1 cellular context compared by ENCODE assay signal in the genomic region with DNA sequence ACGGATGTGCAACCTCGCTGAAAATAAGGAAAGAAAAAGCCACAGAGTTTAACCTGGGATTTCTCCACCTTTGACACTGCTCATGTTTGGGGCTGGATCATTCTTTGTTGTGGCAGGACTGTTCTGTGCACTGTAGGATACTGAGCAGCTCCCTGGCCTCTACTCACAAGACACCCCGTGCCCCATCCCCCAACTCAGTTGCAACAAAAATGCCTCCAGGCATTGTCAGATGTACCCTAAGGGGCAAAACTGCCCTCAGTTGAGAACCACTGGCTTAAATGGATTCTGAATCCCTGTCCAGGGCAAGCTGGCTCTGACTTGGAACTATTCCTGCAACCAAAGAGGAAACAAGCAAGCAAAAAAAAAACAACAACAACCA.
TF ChIP-seq lines count a peak whose summit lies in the region.

No MANE protein-coding gene starts in this region.

TF ChIP-seq in HCT116, 20 proteins besides CTCF, POLR2A, EP300 and RAD21 (continued from another document):
- TF ChIP-seq, protein P1, sequence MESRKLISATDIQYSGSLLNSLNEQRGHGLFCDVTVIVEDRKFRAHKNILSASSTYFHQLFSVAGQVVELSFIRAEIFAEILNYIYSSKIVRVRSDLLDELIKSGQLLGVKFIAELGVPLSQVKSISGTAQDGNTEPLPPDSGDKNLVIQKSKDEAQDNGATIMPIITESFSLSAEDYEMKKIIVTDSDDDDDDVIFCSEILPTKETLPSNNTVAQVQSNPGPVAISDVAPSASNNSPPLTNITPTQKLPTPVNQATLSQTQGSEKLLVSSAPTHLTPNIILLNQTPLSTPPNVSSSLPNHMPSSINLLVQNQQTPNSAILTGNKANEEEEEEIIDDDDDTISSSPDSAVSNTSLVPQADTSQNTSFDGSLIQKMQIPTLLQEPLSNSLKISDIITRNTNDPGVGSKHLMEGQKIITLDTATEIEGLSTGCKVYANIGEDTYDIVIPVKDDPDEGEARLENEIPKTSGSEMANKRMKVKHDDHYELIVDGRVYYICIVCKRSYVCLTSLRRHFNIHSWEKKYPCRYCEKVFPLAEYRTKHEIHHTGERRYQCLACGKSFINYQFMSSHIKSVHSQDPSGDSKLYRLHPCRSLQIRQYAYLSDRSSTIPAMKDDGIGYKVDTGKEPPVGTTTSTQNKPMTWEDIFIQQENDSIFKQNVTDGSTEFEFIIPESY (IDR thresholded peaks at IDR 0.05; ENCODE audit: extremely low read depth, insufficient replicate concordance, low read length) = no peak
- TF ChIP-seq YY1 (IDR thresholded peaks at IDR 0.05; ENCODE audit: extremely low read depth, insufficient replicate concordance, low read depth, low read length) (no peak), REST (IDR thresholded peaks at IDR 0.05; ENCODE audit: low read depth) (no peak)
